In genomic region chr2:37740330-37740729, GRCh38 we compare ENCODE assay signal across 1 cellular context.
TF ChIP-seq lines count a peak whose summit lies in the region.

No MANE protein-coding gene starts in this region.

TF ChIP-seq in SK-N-SH treated with all-trans-retinoic acid at 6 μM for 48 hours, 23 proteins besides CTCF, POLR2A, EP300 and RAD21 (continued from another document):
- no peak for TF ChIP-seq CREB5 (CRISPR knock-in tag; IDR thresholded peaks at IDR 0.05; ENCODE audit: low read depth)
- no peak for TF ChIP-seq ZFP30 (CRISPR knock-in tag; IDR thresholded peaks at IDR 0.05)
- TF ChIP-seq RARB (CRISPR knock-in tag; IDR thresholded peaks at IDR 0.05), result no peak
